Comparison of ENCODE assay signal across 14 cellular contexts in the genomic region with DNA sequence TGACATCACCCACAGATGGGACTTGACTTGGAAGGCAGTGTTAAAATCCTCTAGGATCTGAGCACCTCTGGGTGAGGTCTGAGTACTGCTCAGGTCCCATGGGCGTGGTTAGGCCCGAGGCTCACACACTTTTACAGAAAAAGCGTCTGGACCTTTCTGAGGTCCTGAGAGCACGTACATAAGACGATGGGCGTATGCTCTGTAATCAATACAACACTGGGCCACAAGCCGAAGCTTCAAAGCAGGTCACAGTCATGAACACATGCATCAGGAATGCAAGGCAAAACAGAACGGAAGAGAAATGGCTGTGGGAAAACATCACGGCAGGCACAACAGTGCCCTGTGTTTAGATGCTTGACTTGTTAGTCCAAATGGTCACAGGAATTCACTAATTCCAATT.
DNase-seq lines count a peak whose midpoint lies in the region; ATAC-seq and TF ChIP-seq lines count a peak whose summit lies in the region.
"Had no signal": no experiment of that assay in that cellular context is flagged by ENCODE, and none has a peak within 500 bp of the region (broad histone marks: within the 10 kb centered on the region; RNA-seq: fewer than 3 reads in every experiment).

No MANE protein-coding gene starts in this region.

- H3K27ac Mint-ChIP-seq in CD4-positive, alpha-beta memory T cell: peak overlapping the region in 1 of 7 donors; percentile 68

- peaks cover 17% of the 10 kb centered on the region for H3K4me1 ChIP-seq in psoas muscle
- H3K4me1 ChIP-seq in CD4-positive, alpha-beta memory T cell (ENCODE audit: insufficient read depth, low read length): peaks cover 5% of the 10 kb centered on the region
- H3K4me1 ChIP-seq: right lobe of liver had no signal

- ATAC-seq in psoas muscle: peak in 1 of 4 donors; percentile 21
- no peak for ATAC-seq in stimulated activated naive CD8-positive, alpha-beta T cell treated with anti-CD3 and anti-CD28 coated beads, Interleukin-15, Interleukin-2, amounts not matched to agents 100 U/mL and 50 U/mL, for 24 hours
- ATAC-seq: naive thymus-derived CD4-positive, alpha-beta T cell; right lobe of liver; SK-N-SH treated with all-trans-retinoic acid at 6 μM for 48 hours had no signal

- H3K4me3 ChIP-seq in fibroblast of mammary gland (ENCODE audit: control insufficient read depth, low read depth, low read length) (no peak overlapping the region), psoas muscle (no peak overlapping the region)
- no peak overlapping the region for H3K4me3 ChIP-seq in CD4-positive, alpha-beta memory T cell (ENCODE audit: low read length in 2 of 2)
- H3K4me3 ChIP-seq: dorsolateral prefrontal cortex, MG63, right lobe of liver had no signal

- peaks cover 6 to 30% (median 15%) of the 10 kb centered on the region in 4 donors for H3K4me1 Mint-ChIP-seq in CD4-positive, alpha-beta memory T cell

- no peaks in the 10 kb centered on the region for H3K27me3 Mint-ChIP-seq in CD4-positive, alpha-beta memory T cell
- H3K27me3 Mint-ChIP-seq: activated naive CD8-positive, alpha-beta T cell; naive thymus-derived CD4-positive, alpha-beta T cell had no signal

- WGBS in psoas muscle, 3 donors: 52 to 70% (median 64%) methylated on average over 9 of the region's 9 CpGs

- H3K36me3 ChIP-seq in psoas muscle (ENCODE audit: insufficient read depth in 1 of 2, low read depth in 1 of 2): peaks cover 5 to 97% of the 10 kb centered on the region in 2 donors
- peaks cover 77% of the 10 kb centered on the region for H3K36me3 ChIP-seq in CD4-positive, alpha-beta memory T cell (ENCODE audit: insufficient read depth, low read length)

- H3K27me3 ChIP-seq in psoas muscle (ENCODE audit: insufficient read depth in 3 of 3, low read length in 2 of 3): no peaks in the 10 kb centered on the region
- H3K27me3 ChIP-seq in CD4-positive, alpha-beta memory T cell (ENCODE audit: insufficient read depth, low read length): no peaks in the 10 kb centered on the region
- H3K27me3 ChIP-seq: dorsolateral prefrontal cortex, MG63, right lobe of liver had no signal

- POLR2A ChIA-PET in CD4-positive, alpha-beta memory T cell (lab: Charles Lee; ENCODE audit: partially characterized antibody): no interaction called here

- H3K36me3 Mint-ChIP-seq in CD4-positive, alpha-beta memory T cell: peaks cover 62 to 83% of the 10 kb centered on the region in 2 donors

- CTCF ChIA-PET in CD4-positive, alpha-beta memory T cell (lab: Charles Lee; ENCODE audit: partially characterized antibody): no interaction called here

- H3K9me3 Mint-ChIP-seq in CD4-positive, alpha-beta memory T cell: no peaks in the 10 kb centered on the region

- TF ChIP-seq CTCF in VCaP (conservative IDR thresholded peaks at IDR 0.05) (no peak), fibroblast of mammary gland (conservative IDR thresholded peaks at IDR 0.05; ENCODE audit: control insufficient read depth, insufficient read depth, low read depth, low read length) (no peak), psoas muscle (IDR thresholded peaks at IDR 0.05) (no peak)

- peak; percentile 83 for DNase-seq in EH (ENCODE audit: low read depth)
- peak; percentile 53 for DNase-seq in fibroblast of mammary gland (ENCODE audit: low read depth)
- no peak for DNase-seq in psoas muscle
- no peak for DNase-seq in stimulated activated naive CD8-positive, alpha-beta T cell treated with anti-CD3 and anti-CD28 coated beads, Interleukin-15, Interleukin-2, amounts not matched to agents 100 U/mL and 50 U/mL, for 24 hours
- no peak for DNase-seq in NCI-H1092 treated with DMSO at 0.1 percent for 48 hours (lab: John Stamatoyannopoulos, UW)
- no peak for DNase-seq in CD4-positive, alpha-beta memory T cell
- no peak for DNase-seq in COLO829 (ENCODE audit: low spot score)
- DNase-seq: MG63; naive thymus-derived CD4-positive, alpha-beta T cell; right lobe of liver had no signal

- H3K4me3 Mint-ChIP-seq in CD4-positive, alpha-beta memory T cell: no peak overlapping the region
- H3K4me3 Mint-ChIP-seq: activated naive CD8-positive, alpha-beta T cell; naive thymus-derived CD4-positive, alpha-beta T cell had no signal

- H3K27ac ChIP-seq in VCaP (peak overlapping the region; percentile 59; the same call in 1 of the 2 replicates), psoas muscle (peak overlapping the region; percentile 37)
- no peak overlapping the region for H3K27ac ChIP-seq in CD4-positive, alpha-beta memory T cell (ENCODE audit: low read depth, low read length)
- H3K27ac ChIP-seq: dorsolateral prefrontal cortex, right lobe of liver had no signal

- no peaks in the 10 kb centered on the region for H3K9me3 ChIP-seq in psoas muscle
- no peaks in the 10 kb centered on the region for H3K9me3 ChIP-seq in CD4-positive, alpha-beta memory T cell (ENCODE audit: control insufficient read depth in 1 of 2, low read length in 2 of 2)
- H3K9me3 ChIP-seq: MG63, right lobe of liver had no signal

- intact Hi-C loops in psoas muscle (cut with DNase I): no loop called here
- intact Hi-C loops in CD4-positive, alpha-beta memory T cell (cut with micrococcal nuclease): loop anchor here (10.0 kb wide), 1 partner anchor 305 kb away; no protein-coding TSS in a partner anchor

Comparison
In these comparisons a context has a peak if more than half of its experiments do, and no peak if none do; other contexts are left out.
1. DNase-seq: peak in EH (single experiment) and fibroblast of mammary gland (single experiment); none in psoas muscle (0 of 2), stimulated activated naive CD8-positive, alpha-beta T cell treated with anti-CD3 and anti-CD28 coated beads, Interleukin-15, Interleukin-2, amounts not matched to agents 100 U/mL and 50 U/mL, for 24 hours (single experiment), NCI-H1092 treated with DMSO at 0.1 percent for 48 hours (single experiment), CD4-positive, alpha-beta memory T cell (0 of 5) and COLO829 (single experiment).